In genomic region chr22:24400037-24400725, GRCh38 we compare ENCODE assay signal across 12 cellular contexts. TPM values are rescaled to one million over a fixed set of nuclear protein-coding genes. Genes with fewer than 3 reads are reported as not detected.
A peak's percentile ranks its signal among the peaks of the same experiment; 100 is the strongest.
DNase-seq lines count a peak whose midpoint lies in the region; ATAC-seq, FAIRE-seq and TF ChIP-seq lines count a peak whose summit lies in the region.
"Had no signal": no experiment of that assay in that cellular context is flagged by ENCODE, and none has a peak within 500 bp of the region (broad histone marks: within the 10 kb centered on the region; RNA-seq: fewer than 3 reads in every experiment).

No MANE protein-coding gene starts in this region.

- H3K27me3 Mint-ChIP-seq in activated CD4-positive, alpha-beta T cell treated with anti-CD3 and anti-CD28 coated beads for 36 hours: no peaks in the 10 kb centered on the region

- peaks cover 27% of the 10 kb centered on the region for H3K36me3 Mint-ChIP-seq in activated CD4-positive, alpha-beta T cell treated with anti-CD3 and anti-CD28 coated beads for 36 hours (ENCODE audit: low read depth)

- H3K27ac Mint-ChIP-seq in activated CD4-positive, alpha-beta T cell treated with anti-CD3 and anti-CD28 coated beads for 36 hours: no peak overlapping the region

- peak in 1 of 2 experiments; percentile 9; a peak in 1 of 4 replicates for TF ChIP-seq EP300 in GM12878 (IDR thresholded peaks at IDR 0.05; ENCODE audit: borderline replicate concordance in 1 of 2, control insufficient read depth in 1 of 2, low read depth in 2 of 2, low read length in 2 of 2)

- RAD21 ChIA-PET in GM12878 (lab: Charles Lee; ENCODE audit: unreplicated experiment): interaction anchor here (0.7 to 1.6 kb wide), 8 partner anchors 9 to 155 kb away, joined by 3 to 6 read pairs (median 4); partner anchors contain the start of gene GUCD1

- WGBS in GM12878 (ENCODE audit: insufficient coverage, insufficient replicate concordance, low lambda C conversion rate, missing lambda C conversion rate): under 1% methylated on average over 8 of the region's 8 CpGs

- H4K20me1 ChIP-seq in GM12878 (ENCODE audit: control insufficient read depth, insufficient read depth): no peaks in the 10 kb centered on the region

- peaks cover 44% of the 10 kb centered on the region for H3K4me1 ChIP-seq in GM12878 (ENCODE audit: control insufficient read depth, insufficient read depth, low read length)

- no peaks in the 10 kb centered on the region for H3K27me3 ChIP-seq in GM12878 (replicated peaks in 1 of 2; ENCODE audit: control insufficient read depth in 2 of 2, insufficient read depth in 2 of 2, low read length in 1 of 2)
- H3K27me3 ChIP-seq: brain microvascular endothelial cell had no signal

- TF ChIP-seq CTCF in GM12878 (IDR thresholded peaks at IDR 0.05 in 2 of 3, conservative IDR thresholded peaks at IDR 0.05 in 1 of 3; ENCODE audit: control insufficient read depth in 2 of 3, extremely low read depth in 1 of 3, insufficient read depth in 1 of 3, low read depth in 3 of 3, low read length in 3 of 3): no peak

- SMC1A ChIA-PET in GM12878 (lab: Charles Lee; ENCODE audit: uncharacterized antibody, unreplicated experiment): interaction anchor here (0.8 to 3.7 kb wide), 12 partner anchors 9 to 243 kb away, joined by 3 to 14 read pairs (median 4); partner anchors contain the start of gene ADORA2A

- H3K9me3 ChIP-seq in GM12878 (replicated peaks; ENCODE audit: control insufficient read depth, insufficient read depth, low read length): no peaks in the 10 kb centered on the region

- H3K4me3 ChIP-seq in GM12878: peak overlapping the region; percentile 49

- CTCF ChIA-PET in activated CD4-positive, alpha-beta T cell treated with anti-CD3 and anti-CD28 coated beads for 36 hours (lab: Charles Lee): interaction anchor here (0.8 to 1.3 kb wide), 3 partner anchors 12 to 35 kb away, joined by 3 read pairs; no protein-coding TSS in a partner anchor
- CTCF ChIA-PET in GM12878 (lab: Yijun Ruan, JAX): interaction anchor here (0.8 to 2.1 kb wide), 10 partner anchors 9 to 122 kb away, joined by 3 to 13 read pairs (median 4); no protein-coding TSS in a partner anchor

- DNase-seq in activated CD4-positive, alpha-beta T cell treated with anti-CD3 and anti-CD28 coated beads for 36 hours: no peak
- no peak for DNase-seq in activated CD4-positive, alpha-beta T cell treated with anti-CD3 and anti-CD28 coated beads, Interleukin-2, amount 50 U/mL, for 48 hours
- DNase-seq in GM12878 (ENCODE audit: low read depth, low spot score) (peak; percentile 33), NCI-H146 (lab: John Stamatoyannopoulos, UW) (no peak), CD1c-positive myeloid dendritic cell (ENCODE audit: extremely low spot score) (no peak)
- DNase-seq in stimulated activated naive CD8-positive, alpha-beta T cell treated with anti-CD3 and anti-CD28 coated beads, Interleukin-15, Interleukin-2, amounts not matched to agents 100 U/mL and 50 U/mL, for 24 hours: no peak
- DNase-seq: activated CD8-positive, alpha-beta memory T cell treated with anti-CD3 and anti-CD28 coated beads, Interleukin-2, amount 50 U/mL, for 4 hours; brain microvascular endothelial cell; erythroblast; NCI-H1048 had no signal

- peak overlapping the region; percentile 95 for H3K4me2 ChIP-seq in GM12878 (ENCODE audit: control insufficient read depth, insufficient read depth)

- POLR2A ChIA-PET in activated CD4-positive, alpha-beta T cell treated with anti-CD3 and anti-CD28 coated beads for 36 hours (lab: Charles Lee): interaction anchor here (0.7 to 1.0 kb wide), 2 partner anchors 34 to 65 kb away, joined by 3 read pairs; no protein-coding TSS in a partner anchor
- POLR2A ChIA-PET in GM12878 (lab: Charles Lee): interaction anchor here (0.6 to 3.0 kb wide), 4 partner anchors 30 to 102 kb away, joined by 3 to 11 read pairs (median 3); no protein-coding TSS in a partner anchor

- peaks cover 45% of the 10 kb centered on the region for H3K4me1 Mint-ChIP-seq in activated CD4-positive, alpha-beta T cell treated with anti-CD3 and anti-CD28 coated beads for 36 hours

- ATAC-seq in activated CD4-positive, alpha-beta T cell treated with anti-CD3 and anti-CD28 coated beads for 36 hours: peak; percentile 85
- ATAC-seq in HG03354 (IDR thresholded peaks at IDR 0.05; ENCODE audit: poor library complexity, severe bottlenecking, unreplicated experiment): peak; percentile 21
- ATAC-seq in GM12878: peak; percentile 59
- peak; percentile 43 for ATAC-seq in stimulated activated naive CD8-positive, alpha-beta T cell treated with anti-CD3 and anti-CD28 coated beads, Interleukin-15, Interleukin-2, amounts not matched to agents 100 U/mL and 50 U/mL, for 24 hours
- ATAC-seq in HG02642 (IDR thresholded peaks at IDR 0.05; ENCODE audit: poor library complexity, unreplicated experiment): no peak

- BruUV-seq in GM12878 (replicated peaks; lab: Mats Ljungman, UMichigan): TSS peak; percentile 65

- intact Hi-C loops in activated CD4-positive, alpha-beta T cell treated with anti-CD3 and anti-CD28 coated beads for 36 hours (cut with DNase I, micrococcal nuclease): loop anchor here (1.0 to 5.0 kb wide), 3 partner anchors 34 to 128 kb away; partner anchors contain the start of gene SPECC1L (in 1 of the 2)
- intact Hi-C loops in GM12878 (cut with micrococcal nuclease; ENCODE audit: unreplicated experiment): no loop called here

- peaks cover 1% of the 10 kb centered on the region for H3K79me2 ChIP-seq in GM12878 (ENCODE audit: control insufficient read depth, insufficient read depth, low read length)

- peak overlapping the region; percentile 42 for H2AFZ ChIP-seq in GM12878 (ENCODE audit: control insufficient read depth, low read depth, low read length)

- no peak for TF ChIP-seq RAD21 in GM12878 (IDR thresholded peaks at IDR 0.05; ENCODE audit: insufficient read depth, low read depth, low read length)

- H3K36me3 ChIP-seq in GM12878 (ENCODE audit: control insufficient read depth in 2 of 2, insufficient read depth in 2 of 2, low read length in 1 of 2): peaks cover 2 to 14% of the 10 kb centered on the region in 2 experiments; a peak in 2 of 4 replicates

- H3K9me3 Mint-ChIP-seq in activated CD4-positive, alpha-beta T cell treated with anti-CD3 and anti-CD28 coated beads for 36 hours (ENCODE audit: low read depth): no peaks in the 10 kb centered on the region

- H3K9ac ChIP-seq in GM12878 (ENCODE audit: control insufficient read depth, insufficient read depth, low read length): peak overlapping the region; percentile 59

- no peak overlapping the region for H3K4me3 Mint-ChIP-seq in activated CD4-positive, alpha-beta T cell treated with anti-CD3 and anti-CD28 coated beads for 36 hours

- peak overlapping the region; percentile 85 for H3K27ac ChIP-seq in GM12878 (ENCODE audit: control insufficient read depth, insufficient read depth)
- H3K27ac ChIP-seq: brain microvascular endothelial cell had no signal

- no peak for TF ChIP-seq POLR2A in GM12878 (IDR thresholded peaks at IDR 0.05; ENCODE audit: low read depth, low read length)

- in situ Hi-C loops in GM12878 (cut with MboI): no loop called here

- no peak for FAIRE-seq in GM12878 (lab: Jason Lieb, UNC)

TF ChIP-seq in GM12878, 131 proteins besides CTCF, POLR2A, EP300 and RAD21 (continues in another document):
- TF ChIP-seq CBFB (IDR thresholded peaks at IDR 0.05; ENCODE audit: low read depth) (no peak), ELK1 (IDR thresholded peaks at IDR 0.05; ENCODE audit: low read depth, low read length) (no peak), PAX5 (IDR thresholded peaks at IDR 0.05; ENCODE audit: borderline replicate concordance, low read depth, low read length) (no peak), MYC (IDR thresholded peaks at IDR 0.05; ENCODE audit: insufficient read depth, insufficient read length, insufficient replicate concordance, low read length, severe bottlenecking) (no peak), GATAD2B (conservative IDR thresholded peaks at IDR 0.05; ENCODE audit: low read depth) (no peak), IKZF1 (conservative IDR thresholded peaks at IDR 0.05) (peak; percentile 40; the same call in 1 of the 2 replicates), MTA2 (IDR thresholded peaks at IDR 0.05; ENCODE audit: low read depth) (no peak), ASH2L (IDR thresholded peaks at IDR 0.05; ENCODE audit: borderline replicate concordance, low read depth) (no peak)

RNA-seq across cellular contexts. Expression of gene ADORA2A, which starts 27.2 kb away (rescaled TPM):
- 10 to 100 TPM; 30.6 to 31.3 TPM for total RNA-seq in activated CD4-positive, alpha-beta T cell treated with anti-CD3 and anti-CD28 coated beads for 36 hours
- total RNA-seq in GM12878 (2013; cell fraction: nucleolus; rRNA removed): 55.4 and 60.9 TPM in 2 replicates
- total RNA-seq in GM12878 (2014; rRNA removed) (27.4 and 28.5 TPM in 2 replicates), GM12878 (2014; rRNA removed; fragmentation: Illumina TruSeq; extraction: Trizol) (10.5 and 10.9 TPM in 2 replicates), GM12878 (2021) (22.9 and 23.6 TPM in 2 replicates)
- 9.5 TPM for polyA plus RNA-seq in GM12878 (2011; ENCODE audit: low read depth)
- polyA plus RNA-seq in GM12878 (2011; rRNA removed) (16.2 and 31.2 TPM in 2 replicates), GM12878 (2014; fragmentation: Illumina TruSeq; extraction: Trizol) (4.6 and 15.9 TPM in 2 replicates), GM12878 (2014; fragmentation: Nextera tagmentation; extraction: Ambion mirVana) (1 to 10 TPM in 1 of 2 experiments, under 1 TPM in 1; 0.69 to 1.6 TPM), GM12878 (2014; rRNA removed) (29.6 and 30.5 TPM in 2 replicates), GM12878 (2016; fragmentation: Nextera tagmentation; extraction: Ambion mirVana) (10 to 100 TPM; 15.8 to 20.6 TPM)
- 49.3 and 77.4 TPM in 2 replicates for polyA plus RNA-seq in GM12878 (2011; cell fraction: cytosol; rRNA removed)
- polyA plus RNA-seq in GM12878 (2011; cell fraction: nucleus; rRNA removed): 45.4 and 47.1 TPM in 2 replicates
- 22.8 and 28.8 TPM in 2 replicates for polyA plus RNA-seq in GM12878 (2012)
- 38.3 and 56.7 TPM in 2 replicates for polyA minus RNA-seq in GM12878 (2011; rRNA and poly(A)+ RNA removed)
- 11.3 and 12.3 TPM in 2 replicates for polyA minus RNA-seq in GM12878 (2011; cell fraction: cytosol; rRNA and poly(A)+ RNA removed)
- 15.4 and 23.7 TPM in 2 replicates for polyA minus RNA-seq in GM12878 (2011; cell fraction: nucleus; rRNA and poly(A)+ RNA removed)
